Comparison of ENCODE assay signal across 1 cellular context in genomic region chr2:96247009-96247408, GRCh38.
A peak's percentile ranks its signal among the peaks of the same experiment; 100 is the strongest.
TF ChIP-seq lines count a peak whose summit lies in the region.

No MANE protein-coding gene starts in this region.

TF ChIP-seq in K562, 482 proteins besides CTCF, POLR2A, EP300 and RAD21:
- TF ChIP-seq HES1 (IDR thresholded peaks at IDR 0.05; ENCODE audit: low read depth) (no peak), RNF219 (CRISPR knock-in tag; IDR thresholded peaks at IDR 0.05) (no peak), RBM22 (IDR thresholded peaks at IDR 0.05; ENCODE audit: low read depth, low read length, poor library complexity, severe bottlenecking) (no peak), CC2D1A (IDR thresholded peaks at IDR 0.05) (no peak), ZNF280A (IDR thresholded peaks at IDR 0.05; ENCODE audit: low read depth, partially characterized antibody) (no peak), PHF8 (IDR thresholded peaks at IDR 0.05; ENCODE audit: borderline replicate concordance, low read length) (no peak), L3MBTL2 (IDR thresholded peaks at IDR 0.05) (0 out of 2 replicates have a peak, but pooled peaks have one; percentile 19), SP1 (CRISPR knock-in tag; IDR thresholded peaks at IDR 0.05) (no peak)
